ENCODE assay signal across 7 cellular contexts in genomic region chr14:24095196-24096068, GRCh38. TPM values are rescaled to one million over a fixed set of nuclear protein-coding genes. Genes with fewer than 3 reads are reported as not detected.
DNase-seq lines count a peak whose midpoint lies in the region; TF ChIP-seq lines count a peak whose summit lies in the region.

No MANE protein-coding gene starts in this region.

- intact Hi-C loops in testis (cut with DNase I; ENCODE audit: low total_unique reads), result no loop called here

- no peak for TF ChIP-seq POLR2A in testis (IDR thresholded peaks at IDR 0.05)

- H3K27ac ChIP-seq in endodermal cell (ENCODE audit: low read depth, low read length) (no peak overlapping the region), muscle layer of colon (ENCODE audit: low read depth, low read length) (peak overlapping the region; percentile 70), testis (peak overlapping the region; percentile 82 to 85)

- peak overlapping the region; percentile 74 for H3K4me3 ChIP-seq in WI38 (ENCODE audit: low read depth, low read length)
- H3K4me3 ChIP-seq in endodermal cell (ENCODE audit: low read length), result peak overlapping the region; percentile 87
- H3K4me3 ChIP-seq in muscle layer of colon (ENCODE audit: low read depth in 1 of 2, low read length in 2 of 2), result peak overlapping the region; percentile 57 to 66
- peak overlapping the region in 1 of 2 donors; percentile 89 for H3K4me3 ChIP-seq in testis

- H3K4me1 ChIP-seq in endodermal cell (ENCODE audit: control insufficient read depth, insufficient read depth, low read length) (no peaks in the 10 kb centered on the region), muscle layer of colon (ENCODE audit: insufficient read depth, low read length) (peaks cover 20% of the 10 kb centered on the region), testis (peaks cover 12% of the 10 kb centered on the region)

- DNase-seq in GM13977 (ENCODE audit: low spot score) (peak; percentile 97), H4 (ENCODE audit: low spot score) (peak; percentile 62), LHCN-M2 (ENCODE audit: low read depth) (peak; percentile 11), endodermal cell (peak; percentile 90), testis (peak; percentile 29)

- peaks cover 20% of the 10 kb centered on the region for H3K36me3 Mint-ChIP-seq in endodermal cell (ENCODE audit: low read depth)

- no peak for TF ChIP-seq CTCF in GM13977 (IDR thresholded peaks at IDR 0.05; ENCODE audit: extremely low read depth, insufficient read depth, missing control alignments)
- TF ChIP-seq CTCF in WI38 (IDR thresholded peaks at IDR 0.05; ENCODE audit: low read depth, low read length), result no peak
- TF ChIP-seq CTCF in endodermal cell (conservative IDR thresholded peaks at IDR 0.05), result no peak
- no peak for TF ChIP-seq CTCF in testis (IDR thresholded peaks at IDR 0.05)

- WGBS in endodermal cell (ENCODE audit: insufficient coverage in 1 of 2, insufficient read length in 1 of 2), 2 experiments, result 52% methylated on average over 5 to 13 of the region's 13 CpGs
- whole genome bisulfite sequencing in testis, 2 donors, result 40 to 50% methylated on average over 9 to 13 of the region's 13 CpGs

- H3K27me3 ChIP-seq in endodermal cell (ENCODE audit: control insufficient read depth, insufficient read depth, low read length, poor library complexity, severe bottlenecking) (no peaks in the 10 kb centered on the region), muscle layer of colon (ENCODE audit: control insufficient read depth in 1 of 2, insufficient read depth in 2 of 2, low read length in 2 of 2) (no peaks in the 10 kb centered on the region), testis (no peaks in the 10 kb centered on the region)

- peak overlapping the region; percentile 93 for H3K27ac Mint-ChIP-seq in endodermal cell

- peak overlapping the region; percentile 90 for H3K4me3 Mint-ChIP-seq in endodermal cell

- H3K27me3 Mint-ChIP-seq in endodermal cell (ENCODE audit: insufficient read depth), result peaks cover 13% of the 10 kb centered on the region

- H3K9me3 Mint-ChIP-seq in endodermal cell, result no peaks in the 10 kb centered on the region

- H3K36me3 ChIP-seq in endodermal cell (ENCODE audit: control insufficient read depth, insufficient read depth, low read length), result no peaks in the 10 kb centered on the region
- H3K36me3 ChIP-seq in muscle layer of colon (ENCODE audit: insufficient read depth, low read length), result peaks cover 7% of the 10 kb centered on the region
- no peaks in the 10 kb centered on the region for H3K36me3 ChIP-seq in testis (ENCODE audit: low read depth, missing control alignments)

- in situ Hi-C loops in GM13977 (cut with MboI; ENCODE audit: low pct_unique_long_range_greater_than_20kb, low sequenced_read_pairs, unreplicated experiment), result loop anchor here (25.0 kb wide), 1 partner anchor 108 kb away; the partner anchor contains the start of gene DHRS4L2

- H3K9me3 ChIP-seq in endodermal cell (ENCODE audit: control insufficient read depth, low read length) (no peaks in the 10 kb centered on the region), muscle layer of colon (ENCODE audit: low read length) (no peaks in the 10 kb centered on the region), testis (no peaks in the 10 kb centered on the region)

- H3K9ac ChIP-seq in endodermal cell (ENCODE audit: extremely low read depth, low read length, poor library complexity, severe bottlenecking), result peak overlapping the region; percentile 78
- peak overlapping the region; percentile 74 for H3K9ac ChIP-seq in muscle layer of colon (ENCODE audit: low read length)

- H3K4me1 Mint-ChIP-seq in endodermal cell, result peaks cover 28% of the 10 kb centered on the region

RNA-seq across cellular contexts. Expression of gene PCK2, which starts 1.3 kb away (rescaled TPM):
- 14.3 and 16.0 TPM in 2 replicates for total RNA-seq in H4 (2014; rRNA removed; shearing (Covaris generic))
- total RNA-seq in LHCN-M2 (2014; rRNA removed), result 5.1 and 9.4 TPM in 2 replicates
- 8.1 TPM for polyA plus RNA-seq in LHCN-M2 (2012)
- 10 to 100 TPM; 37.7 to 42.8 TPM for total RNA-seq in endodermal cell
- 26.6 TPM for polyA plus RNA-seq in endodermal cell (2013, experiment 1 of 2)
- polyA plus RNA-seq in endodermal cell (2013, experiment 2 of 2), result 16.0 TPM
- total RNA-seq in testis, result 10 to 100 TPM; 20.7 to 30.6 TPM
- polyA plus RNA-seq in testis (ENCODE audit: insufficient read depth, low read depth, low replicate concordance), result 43.6 TPM

RNA-seq across cellular contexts. Expression of gene DCAF11, which starts 19.1 kb away (rescaled TPM):
- 53.4 and 78.4 TPM in 2 replicates for total RNA-seq in H4 (2014; rRNA removed; shearing (Covaris generic))
- total RNA-seq in LHCN-M2 (2014; rRNA removed), result 52.8 and 64.6 TPM in 2 replicates
- polyA plus RNA-seq in LHCN-M2 (2012), result 38.4 TPM
- total RNA-seq in endodermal cell, result 10 to 100 TPM; 71.1 to 72.2 TPM
- 37.1 TPM for polyA plus RNA-seq in endodermal cell (2013, experiment 1 of 2)
- polyA plus RNA-seq in endodermal cell (2013, experiment 2 of 2), result 39.6 TPM
- total RNA-seq in testis, result 10 to 100 TPM; 67.6 to 68.0 TPM
- polyA plus RNA-seq in testis (ENCODE audit: insufficient read depth, low read depth, low replicate concordance), result 77.4 TPM

RNA-seq across cellular contexts. Expression of gene NRL, which starts 19.3 kb away (rescaled TPM):
- 1.0 and 1.6 TPM in 2 replicates for total RNA-seq in H4 (2014; rRNA removed; shearing (Covaris generic))
- 1.6 and 3.0 TPM in 2 replicates for total RNA-seq in LHCN-M2 (2014; rRNA removed)
- polyA plus RNA-seq in LHCN-M2 (2012), result 0.92 TPM
- total RNA-seq in endodermal cell, result 1 to 10 TPM; 1.9 TPM
- 1.0 TPM for polyA plus RNA-seq in endodermal cell (2013, experiment 1 of 2)
- 0.41 TPM for polyA plus RNA-seq in endodermal cell (2013, experiment 2 of 2)
- 1 to 10 TPM; 6.6 to 8.3 TPM for total RNA-seq in testis
- 8.2 TPM for polyA plus RNA-seq in testis (ENCODE audit: insufficient read depth, low read depth, low replicate concordance)

RNA-seq across cellular contexts. Expression of gene CPNE6, which starts 24.1 kb away (rescaled TPM):
- total RNA-seq in H4 (2014; rRNA removed; shearing (Covaris generic)), result not detected in 2 replicates
- total RNA-seq in LHCN-M2 (2014; rRNA removed) (not detected in 2 replicates), endodermal cell (not detected), testis (under 1 TPM; 0.12 to 0.71 TPM)
- polyA plus RNA-seq in LHCN-M2 (2012), result not detected
- not detected for polyA plus RNA-seq in endodermal cell (2013, experiment 1 of 2)
- polyA plus RNA-seq in endodermal cell (2013, experiment 2 of 2), result not detected
- 5.7 TPM for polyA plus RNA-seq in testis (ENCODE audit: insufficient read depth, low read depth, low replicate concordance)

RNA-seq across cellular contexts. Expression of gene FITM1, which starts 35.0 kb away (rescaled TPM):
- total RNA-seq in H4 (2014; rRNA removed; shearing (Covaris generic)), result not detected in 2 replicates
- total RNA-seq in LHCN-M2 (2014; rRNA removed), result 8.0 and 12.9 TPM in 2 replicates
- 2.6 TPM for polyA plus RNA-seq in LHCN-M2 (2012)
- total RNA-seq in endodermal cell, result 1 to 10 TPM in 1 of 2 donors, not detected in 1; 1.1 TPM
- polyA plus RNA-seq in endodermal cell (2013, experiment 1 of 2), result 0.32 TPM
- polyA plus RNA-seq in endodermal cell (2013, experiment 2 of 2), result not detected
- total RNA-seq in testis, result 1 to 10 TPM; 2.2 to 3.5 TPM
- 3.7 TPM for polyA plus RNA-seq in testis (ENCODE audit: insufficient read depth, low read depth, low replicate concordance)

Comparison
In these comparisons a context has a peak if more than half of its experiments do, and no peak if none do; other contexts are left out.
1. DNase-seq: peak in every context shown above with its lines; median percentile 97 in GM13977; 90 in endodermal cell; 62 in H4; 29 in testis; 11 in LHCN-M2.